In genomic region chr11:65615229-65615949, GRCh38 we compare ENCODE assay signal across 8 cellular contexts. TPM values are rescaled to one million over a fixed set of nuclear protein-coding genes. Genes with fewer than 3 reads are reported as not detected.
DNase-seq lines count a peak whose midpoint lies in the region; ATAC-seq and TF ChIP-seq lines count a peak whose summit lies in the region.

Gene PCNX3, plus strand, starts transcription at chr11:65615776. Its CDS starts 536 bp downstream, at chr11:65616312.

- peaks cover 18% of the 10 kb centered on the region for H3K36me3 ChIP-seq in H7 (replicated peaks; ENCODE audit: control insufficient read depth, insufficient read depth, low read length)

- H3K4me3 Mint-ChIP-seq in natural killer cell = peak within 1 kb of the TSS; percentile 98

- no peaks in the 10 kb centered on the region for H3K36me3 Mint-ChIP-seq in natural killer cell

- peak; percentile 100 for DNase-seq in EL
- peak; percentile 100 for DNase-seq in H7
- peak; percentile 100 for DNase-seq in M059J (ENCODE audit: low read depth)
- DNase-seq in SHP77 (lab: John Stamatoyannopoulos, UW) = peak; percentile 100
- peak; percentile 100 for DNase-seq in activated effector memory CD4-positive, alpha-beta T cell treated with Interleukin-2 at 50 U/mL for 16 hours
- peak; percentile 100 for DNase-seq in fibroblast of peridontal ligament (ENCODE audit: extremely low read depth)
- peak; percentile 99 for DNase-seq in natural killer cell
- peak; percentile 100 for DNase-seq in stimulated activated naive CD4-positive, alpha-beta T cell treated with Interleukin-2 at 50 U/mL for 16 hours (lab: John Stamatoyannopoulos, UW)

- no peaks in the 10 kb centered on the region for H3K27me3 Mint-ChIP-seq in natural killer cell (ENCODE audit: low read depth in 2 of 2)

- intact Hi-C loops in natural killer cell (cut with micrococcal nuclease) = loop anchor here (1.0 to 5.0 kb wide), 6 partner anchors 37 to 243 kb away; partner anchors contain the start of genes CFL1 and ZNRD2

- no peaks in the 10 kb centered on the region for H3K27me3 ChIP-seq in H7 (ENCODE audit: control insufficient read depth, insufficient read depth, low read length)

- peak within 1 kb of the TSS; percentile 96 to 97 for H3K27ac Mint-ChIP-seq in natural killer cell

- H3K4me1 Mint-ChIP-seq in natural killer cell = peaks cover 32 to 52% of the 10 kb centered on the region in 2 donors

- H3K9me3 Mint-ChIP-seq in natural killer cell = no peaks in the 10 kb centered on the region

- no peak for TF ChIP-seq CTCF in natural killer cell (IDR thresholded peaks at IDR 0.05)

- H3K4me3 ChIP-seq in H7 (ENCODE audit: insufficient read depth, low read depth, low read length) = peak within 1 kb of the TSS; percentile 95

- ATAC-seq in natural killer cell = peak; percentile 84 to 95 (median 85)

RNA-seq across cellular contexts. Expression of gene PCNX3, which starts in this region (rescaled TPM):
- 21.7 and 25.9 TPM in 2 replicates for total RNA-seq in H7 (2014; rRNA removed; shearing (Covaris generic))
- 16.5 and 26.0 TPM in 2 replicates for total RNA-seq in M059J (2014; rRNA removed; shearing (Covaris generic))
- 100 to 1,000 TPM; 101 to 105 (median 102) TPM for total RNA-seq in natural killer cell

Comparison
In these comparisons a context has a peak if more than half of its experiments do, and no peak if none do; other contexts are left out.
1. Peak in every context shown above with its lines: DNase-seq, ATAC-seq and H3K4me3 ChIP-seq.